In the genomic region with DNA sequence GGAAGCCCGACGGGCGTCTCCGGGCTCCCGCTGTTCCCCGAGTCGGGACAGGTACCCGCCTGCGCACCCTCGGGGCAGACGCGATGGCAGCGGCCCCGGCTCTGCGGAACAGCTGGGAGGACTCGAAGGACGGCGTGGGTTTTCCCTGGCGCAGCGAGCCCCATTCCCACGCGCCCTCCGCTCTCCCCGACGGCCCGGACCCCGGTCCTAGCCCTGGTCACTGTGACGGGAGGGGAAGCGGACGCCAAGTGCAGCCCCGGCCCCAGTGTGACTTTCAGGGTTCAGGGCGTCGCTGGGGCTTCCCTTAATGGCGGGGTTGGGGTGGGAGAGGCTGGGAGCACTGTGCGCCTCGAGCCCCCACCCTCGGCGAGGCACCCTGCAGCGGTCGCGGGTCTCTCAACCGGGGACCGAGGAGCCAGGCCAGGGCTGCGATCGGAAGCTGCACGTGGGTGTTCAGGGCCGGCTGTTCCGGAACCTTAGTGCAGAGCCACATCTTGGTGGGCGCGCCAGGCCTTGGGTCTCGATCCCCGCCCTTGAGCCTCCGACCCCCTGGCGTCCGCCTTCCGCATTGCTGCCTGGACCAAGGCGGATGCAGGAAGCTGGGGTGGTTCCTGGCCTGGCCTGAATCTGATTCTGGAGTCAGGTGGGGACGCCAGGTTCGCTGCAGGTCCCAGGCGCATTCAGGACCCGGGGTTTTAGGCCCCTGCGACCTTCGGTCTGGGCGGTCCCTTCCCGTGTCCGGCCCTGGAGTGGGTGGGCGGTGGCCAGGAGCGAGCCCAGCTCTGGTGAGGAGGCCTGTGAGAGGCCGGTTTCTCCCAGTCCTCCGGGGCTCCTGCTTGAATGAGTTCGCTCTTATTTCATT, we compare ENCODE assay signal across 8 cellular contexts. TPM values are rescaled to one million over a fixed set of nuclear protein-coding genes. Genes with fewer than 3 reads are reported as not detected.
DNase-seq lines count a peak whose midpoint lies in the region; ATAC-seq, FAIRE-seq and TF ChIP-seq lines count a peak whose summit lies in the region.

No MANE protein-coding gene starts in this region.

- no peaks in the 10 kb centered on the region for H4K20me1 ChIP-seq in keratinocyte (ENCODE audit: control insufficient read depth, extremely low read depth, insufficient read depth, low read length)

- H2AFZ ChIP-seq in keratinocyte (ENCODE audit: control insufficient read depth, low read length) = peak overlapping the region; percentile 41

- peak; percentile 73 for FAIRE-seq in keratinocyte (lab: Jason Lieb, UNC)

- dilution Hi-C loops in keratinocyte (cut with MboI; ENCODE audit: extremely low pct_ligation_motif_present, low sequenced_read_pairs) = no loop called here

- peak overlapping the region; percentile 77 for H3K4me2 ChIP-seq in keratinocyte (ENCODE audit: control insufficient read depth, extremely low read depth, insufficient read depth, low read depth, low read length)

- peak in 2 of 3 experiments; percentile 40 to 50 for TF ChIP-seq CTCF in keratinocyte (optimal IDR thresholded peaks at IDR 0.05 in 1 of 3, IDR thresholded peaks at IDR 0.05 in 1 of 3, conservative IDR thresholded peaks at IDR 0.05 in 1 of 3; ENCODE audit: extremely low read depth in 1 of 3, insufficient read depth in 2 of 3, low read length in 3 of 3)

- H3K9me1 ChIP-seq in keratinocyte (ENCODE audit: control insufficient read depth, extremely low read depth, insufficient read depth, low read length) = no peaks in the 10 kb centered on the region

- DNase-seq in activated naive CD8-positive, alpha-beta T cell treated with anti-CD3 and anti-CD28 coated beads, Interleukin-2, amount 50 U/mL, for 16 hours (ENCODE audit: low read depth, low spot score) = peak; percentile 12
- DNase-seq in keratinocyte (ENCODE audit: low read depth, low spot score) (no peak), HCEC 1CT (no peak), GF-D8 (lab: John Stamatoyannopoulos, UW) (no peak)
- peak; percentile 70 for DNase-seq in stimulated activated naive CD8-positive, alpha-beta T cell treated with anti-CD3 and anti-CD28 coated beads, Interleukin-15, Interleukin-2, amounts not matched to agents 100 U/mL and 50 U/mL, for 24 hours

- H3K9ac ChIP-seq in keratinocyte (ENCODE audit: control insufficient read depth, extremely low read depth, insufficient read depth, low read length) = peak overlapping the region; percentile 76

- H3K79me2 ChIP-seq in keratinocyte (ENCODE audit: control insufficient read depth, insufficient read depth, low read length) = peaks cover 1% of the 10 kb centered on the region

- H3K27me3 ChIP-seq in keratinocyte (ENCODE audit: control insufficient read depth, extremely low read depth, insufficient read depth, low read length) = no peaks in the 10 kb centered on the region

- ATAC-seq in HG02759 (IDR thresholded peaks at IDR 0.05; ENCODE audit: unreplicated experiment) (peak; percentile 14), GM19395 (IDR thresholded peaks at IDR 0.05; ENCODE audit: unreplicated experiment) (no peak), HG02870 (IDR thresholded peaks at IDR 0.05; ENCODE audit: unreplicated experiment) (no peak)
- peak; percentile 37 for ATAC-seq in stimulated activated naive CD8-positive, alpha-beta T cell treated with anti-CD3 and anti-CD28 coated beads, Interleukin-15, Interleukin-2, amounts not matched to agents 100 U/mL and 50 U/mL, for 24 hours

- no peaks in the 10 kb centered on the region for H3K9me3 ChIP-seq in keratinocyte (ENCODE audit: control insufficient read depth, low read depth, low read length)

- peak overlapping the region; percentile 92 for H3K27ac ChIP-seq in keratinocyte (ENCODE audit: control insufficient read depth, insufficient read depth, low read length)

- no peaks in the 10 kb centered on the region for H3K36me3 ChIP-seq in keratinocyte (ENCODE audit: control insufficient read depth in 2 of 2, extremely low read depth in 1 of 2, insufficient read depth in 2 of 2, low read length in 2 of 2)

- H3K4me3 ChIP-seq in keratinocyte (ENCODE audit: control insufficient read depth in 2 of 3, extremely low read depth in 1 of 3, insufficient read depth in 2 of 3, low read depth in 1 of 3, low read length in 3 of 3) = peak overlapping the region in 2 of 3 experiments; percentile 6 to 21

- peaks cover 28% of the 10 kb centered on the region for H3K4me1 ChIP-seq in keratinocyte (ENCODE audit: control insufficient read depth, extremely low read depth, insufficient read depth, low read length)

RNA-seq across cellular contexts. Expression of gene LGALS7B, which starts 3.5 kb away (rescaled TPM):
- 1,330 to 7,133 TPM (median 1,668 TPM) in 3 replicates for polyA plus RNA-seq in keratinocyte
- 2,078 TPM for polyA plus RNA-seq in keratinocyte (2011; ENCODE audit: low read depth)
- 1,317 and 3,328 TPM in 2 replicates for polyA plus RNA-seq in keratinocyte (2011; cell fraction: cytosol; rRNA removed)
- 746 and 1,115 TPM in 2 replicates for polyA plus RNA-seq in keratinocyte (2011; cell fraction: nucleus; rRNA removed)
- 3,308 and 8,816 TPM in 2 replicates for polyA plus RNA-seq in keratinocyte (2012; ENCODE audit: low replicate concordance)
- 127 to 666 TPM (median 341 TPM) in 3 replicates for polyA minus RNA-seq in keratinocyte
- polyA minus RNA-seq in keratinocyte (2011; cell fraction: cytosol; rRNA and poly(A)+ RNA removed) = 1,769 TPM
- polyA minus RNA-seq in keratinocyte (2011; cell fraction: nucleus; rRNA and poly(A)+ RNA removed) = 213 and 279 TPM in 2 replicates

RNA-seq across cellular contexts. Expression of gene LGALS7, which starts 19.2 kb away (rescaled TPM):
- 9.1 to 19.7 TPM (median 19.6 TPM) in 3 replicates for polyA plus RNA-seq in keratinocyte
- 8.7 TPM for polyA plus RNA-seq in keratinocyte (2011; ENCODE audit: low read depth)
- 16.2 and 26.5 TPM in 2 replicates for polyA plus RNA-seq in keratinocyte (2011; cell fraction: cytosol; rRNA removed)
- 28.7 and 31.3 TPM in 2 replicates for polyA plus RNA-seq in keratinocyte (2011; cell fraction: nucleus; rRNA removed)
- 11.3 and 42.2 TPM in 2 replicates for polyA plus RNA-seq in keratinocyte (2012; ENCODE audit: low replicate concordance)
- polyA minus RNA-seq in keratinocyte = 11.3 to 31.1 TPM (median 23.5 TPM) in 3 replicates
- 21.7 TPM for polyA minus RNA-seq in keratinocyte (2011; cell fraction: cytosol; rRNA and poly(A)+ RNA removed)
- polyA minus RNA-seq in keratinocyte (2011; cell fraction: nucleus; rRNA and poly(A)+ RNA removed) = 6.1 and 6.9 TPM in 2 replicates

RNA-seq across cellular contexts. Expression of gene LGALS4, which starts 20.3 kb away (rescaled TPM):
- polyA plus RNA-seq in keratinocyte = 0.11 to 0.30 TPM (median 0.13 TPM) in 3 replicates
- polyA plus RNA-seq in keratinocyte (2011; ENCODE audit: low read depth) = 0.86 TPM
- polyA plus RNA-seq in keratinocyte (2011; cell fraction: cytosol; rRNA removed) = 0.13 TPM in 1 of 2 replicates, not detected in the other
- polyA plus RNA-seq in keratinocyte (2011; cell fraction: nucleus; rRNA removed) = 0.71 and 1.1 TPM in 2 replicates
- polyA plus RNA-seq in keratinocyte (2012; ENCODE audit: low replicate concordance) = 1.5 TPM in 1 of 2 replicates, not detected in the other
- polyA minus RNA-seq in keratinocyte = not detected in 3 replicates
- not detected for polyA minus RNA-seq in keratinocyte (2011; cell fraction: cytosol; rRNA and poly(A)+ RNA removed)
- not detected in 2 replicates for polyA minus RNA-seq in keratinocyte (2011; cell fraction: nucleus; rRNA and poly(A)+ RNA removed)

RNA-seq across cellular contexts. Expression of gene ECH1, which starts 39.1 kb away (rescaled TPM):
- 64.9 to 85.5 TPM (median 72.1 TPM) in 3 replicates for polyA plus RNA-seq in keratinocyte
- 32.1 TPM for polyA plus RNA-seq in keratinocyte (2011; ENCODE audit: low read depth)
- polyA plus RNA-seq in keratinocyte (2011; cell fraction: cytosol; rRNA removed) = 46.8 and 72.4 TPM in 2 replicates
- polyA plus RNA-seq in keratinocyte (2011; cell fraction: nucleus; rRNA removed) = 40.6 and 53.7 TPM in 2 replicates
- 87.0 and 145 TPM in 2 replicates for polyA plus RNA-seq in keratinocyte (2012; ENCODE audit: low replicate concordance)
- polyA minus RNA-seq in keratinocyte = 48.7 to 107 TPM (median 62.3 TPM) in 3 replicates
- polyA minus RNA-seq in keratinocyte (2011; cell fraction: cytosol; rRNA and poly(A)+ RNA removed) = 51.2 TPM
- 10.2 and 16.0 TPM in 2 replicates for polyA minus RNA-seq in keratinocyte (2011; cell fraction: nucleus; rRNA and poly(A)+ RNA removed)

RNA-seq across cellular contexts. Expression of gene CAPN12, which starts 48.2 kb away (rescaled TPM):
- 5.6 to 20.4 TPM (median 6.0 TPM) in 3 replicates for polyA plus RNA-seq in keratinocyte
- 6.8 TPM for polyA plus RNA-seq in keratinocyte (2011; ENCODE audit: low read depth)
- polyA plus RNA-seq in keratinocyte (2011; cell fraction: cytosol; rRNA removed) = 7.4 and 15.5 TPM in 2 replicates
- 32.9 and 44.6 TPM in 2 replicates for polyA plus RNA-seq in keratinocyte (2011; cell fraction: nucleus; rRNA removed)
- 4.6 and 7.5 TPM in 2 replicates for polyA plus RNA-seq in keratinocyte (2012; ENCODE audit: low replicate concordance)
- polyA minus RNA-seq in keratinocyte = 3.9 to 9.7 TPM (median 6.0 TPM) in 3 replicates
- 5.4 TPM for polyA minus RNA-seq in keratinocyte (2011; cell fraction: cytosol; rRNA and poly(A)+ RNA removed)
- 4.7 and 5.5 TPM in 2 replicates for polyA minus RNA-seq in keratinocyte (2011; cell fraction: nucleus; rRNA and poly(A)+ RNA removed)

Comparison
In these comparisons a context has a peak if more than half of its experiments do, and no peak if none do; other contexts are left out.
1. ATAC-seq: peak in HG02759 (single experiment) and stimulated activated naive CD8-positive, alpha-beta T cell treated with anti-CD3 and anti-CD28 coated beads, Interleukin-15, Interleukin-2, amounts not matched to agents 100 U/mL and 50 U/mL, for 24 hours (single experiment); none in GM19395 (single experiment) and HG02870 (single experiment).
2. DNase-seq: peak in activated naive CD8-positive, alpha-beta T cell treated with anti-CD3 and anti-CD28 coated beads, Interleukin-2, amount 50 U/mL, for 16 hours (single experiment) and stimulated activated naive CD8-positive, alpha-beta T cell treated with anti-CD3 and anti-CD28 coated beads, Interleukin-15, Interleukin-2, amounts not matched to agents 100 U/mL and 50 U/mL, for 24 hours (single experiment); none in keratinocyte (single experiment), HCEC 1CT (single experiment) and GF-D8 (single experiment).